Comparison of ENCODE assay signal across 15 cellular contexts in the genomic region with DNA sequence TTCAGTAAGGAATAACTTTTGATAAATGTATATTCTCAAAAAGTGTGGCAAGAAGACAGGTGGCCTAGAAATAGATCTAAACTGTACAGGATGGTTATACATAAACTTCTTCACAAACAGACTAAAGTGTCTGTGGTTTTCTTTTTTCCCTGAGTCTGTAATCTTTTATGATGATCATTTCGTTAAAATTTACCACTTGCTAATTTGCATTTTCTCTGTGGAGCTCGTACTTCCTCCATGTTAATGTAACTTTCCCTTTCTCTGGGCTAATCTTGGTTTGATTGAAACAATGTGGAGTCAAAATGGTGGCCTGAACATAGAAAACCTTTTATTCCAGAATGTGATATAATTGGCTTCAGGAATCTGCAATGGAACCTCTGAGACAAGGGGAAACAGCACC.
"Had no signal": no experiment of that assay in that cellular context is flagged by ENCODE, and none has a peak within 500 bp of the region (broad histone marks: within the 10 kb centered on the region; RNA-seq: fewer than 3 reads in every experiment).

No MANE protein-coding gene starts in this region.

- ATAC-seq: activated CD8-positive, alpha-beta T cell treated with anti-CD3 and anti-CD28 coated beads for 36 hours; gastrocnemius medialis; heart left ventricle; WTC11 had no signal

- DNase-seq: activated CD4-positive, alpha-beta T cell treated with anti-CD3 and anti-CD28 coated beads for 4 hours; activated CD8-positive, alpha-beta memory T cell treated with anti-CD3 and anti-CD28 coated beads, Interleukin-2, amount 50 U/mL, for 4 hours; activated CD8-positive, alpha-beta T cell treated with anti-CD3 and anti-CD28 coated beads for 36 hours; activated effector memory CD4-positive, alpha-beta T cell treated with anti-CD3 and anti-CD28 coated beads, Interleukin-2, amount 50 U/mL, for 16 hours; activated T-cell treated with anti-CD3 and anti-CD28 coated beads, Interleukin-2, amount 50 U/mL, for 48 hours; adrenal gland; dorsolateral prefrontal cortex; endodermal cell; erythroblast; gastrocnemius medialis; heart left ventricle; mammary epithelial cell; naive B cell; stimulated activated CD4-positive, alpha-beta T cell treated with anti-CD3 and anti-CD28 coated beads, Interleukin-1b, Interleukin-23, amount 100 ng/mL, for 48 hours had no signal
